In genomic region chr13:21603531-21604448, GRCh38 we compare ENCODE assay signal across 1 cellular context.
TF ChIP-seq lines count a peak whose summit lies in the region.

MICU2 (minus strand) TSS chr13:21604170; CDS start chr13:21604148, 22 bp downstream.

TF ChIP-seq in HepG2, 621 proteins besides CTCF, POLR2A, EP300 and RAD21 (continued from another document and continues in another):
- TF ChIP-seq ZNF432 (CRISPR knock-in tag; IDR thresholded peaks at IDR 0.05; ENCODE audit: borderline replicate concordance) (0 out of 2 replicates have a peak, but pooled peaks have one; percentile 80), ZNF264 (CRISPR knock-in tag; IDR thresholded peaks at IDR 0.05) (0 out of 2 replicates have a peak, but pooled peaks have one; percentile 53), THAP8 (CRISPR knock-in tag; IDR thresholded peaks at IDR 0.05; ENCODE audit: borderline replicate concordance) (no peak), HOXA5 (CRISPR knock-in tag; IDR thresholded peaks at IDR 0.05) (no peak; the same call in 1 of the 2 replicates), NR0B2 (CRISPR knock-in tag; IDR thresholded peaks at IDR 0.05) (peak; percentile 49; the same call in 1 of the 2 replicates), ATF5 (CRISPR knock-in tag; IDR thresholded peaks at IDR 0.05; ENCODE audit: low read depth) (no peak), ZBTB40 (IDR thresholded peaks at IDR 0.05) (no peak), ZBTB40 (CRISPR knock-in tag; IDR thresholded peaks at IDR 0.05) (peak; percentile 87), RFX1 (IDR thresholded peaks at IDR 0.05) (peak; percentile 72; the same call in 1 of the 2 replicates), ZNF567 (CRISPR knock-in tag; IDR thresholded peaks at IDR 0.05; ENCODE audit: borderline replicate concordance) (peak; percentile 83; the same call in 1 of the 2 replicates), STAT6 (CRISPR knock-in tag; IDR thresholded peaks at IDR 0.05; ENCODE audit: borderline replicate concordance) (no peak; the same call in 1 of the 2 replicates), ZNF775 (CRISPR knock-in tag; IDR thresholded peaks at IDR 0.05; ENCODE audit: borderline replicate concordance) (no peak), ZMAT5 (CRISPR knock-in tag; IDR thresholded peaks at IDR 0.05; ENCODE audit: borderline replicate concordance, low read depth) (no peak), ZNF598 (CRISPR knock-in tag; IDR thresholded peaks at IDR 0.05; ENCODE audit: borderline replicate concordance) (no peak), PREB (CRISPR knock-in tag; IDR thresholded peaks at IDR 0.05) (no peak), HOXD1 (CRISPR knock-in tag; IDR thresholded peaks at IDR 0.05) (no peak), AGO1 (IDR thresholded peaks at IDR 0.05; ENCODE audit: low read depth, low read length, poor library complexity, severe bottlenecking) (no peak), MNT (IDR thresholded peaks at IDR 0.05) (no peak), ARNT2 (CRISPR knock-in tag; IDR thresholded peaks at IDR 0.05; ENCODE audit: low read depth) (peak; percentile 98), EHMT2 (IDR thresholded peaks at IDR 0.05; ENCODE audit: borderline replicate concordance, low read depth, low read length) (no peak), KLF11 (CRISPR knock-in tag; IDR thresholded peaks at IDR 0.05) (no peak), ZNF784 (CRISPR knock-in tag; IDR thresholded peaks at IDR 0.05; ENCODE audit: borderline replicate concordance) (no peak), PTBP1 (IDR thresholded peaks at IDR 0.05; ENCODE audit: low read depth, low read length, poor library complexity, severe bottlenecking) (no peak), ZNF326 (CRISPR knock-in tag; IDR thresholded peaks at IDR 0.05; ENCODE audit: borderline replicate concordance) (no peak), ZNF580 (CRISPR knock-in tag; IDR thresholded peaks at IDR 0.05; ENCODE audit: borderline replicate concordance, low read depth) (peak; percentile 73; the same call in 1 of the 2 replicates), KLF6 (CRISPR knock-in tag; IDR thresholded peaks at IDR 0.05) (peak; percentile 76; the same call in 1 of the 2 replicates), ZNF766 (CRISPR knock-in tag; IDR thresholded peaks at IDR 0.05; ENCODE audit: borderline replicate concordance) (peak; percentile 41; the same call in 1 of the 2 replicates), SKI (IDR thresholded peaks at IDR 0.05; ENCODE audit: partially characterized antibody) (peak; percentile 76), ZBTB46 (CRISPR knock-in tag; IDR thresholded peaks at IDR 0.05; ENCODE audit: borderline replicate concordance) (no peak), ZNF782 (CRISPR knock-in tag; IDR thresholded peaks at IDR 0.05; ENCODE audit: borderline replicate concordance) (no peak), MYNN (CRISPR knock-in tag; IDR thresholded peaks at IDR 0.05; ENCODE audit: low read depth) (no peak), ZNF710 (CRISPR knock-in tag; IDR thresholded peaks at IDR 0.05; ENCODE audit: borderline replicate concordance) (peak; percentile 73), HNRNPUL1 (IDR thresholded peaks at IDR 0.05; ENCODE audit: low read depth, low read length) (0 out of 2 replicates have a peak, but pooled peaks have one; percentile 50), STAG1 (CRISPR knock-in tag; IDR thresholded peaks at IDR 0.05) (no peak)
